2 cellular contexts compared by ENCODE assay signal in the genomic region with DNA sequence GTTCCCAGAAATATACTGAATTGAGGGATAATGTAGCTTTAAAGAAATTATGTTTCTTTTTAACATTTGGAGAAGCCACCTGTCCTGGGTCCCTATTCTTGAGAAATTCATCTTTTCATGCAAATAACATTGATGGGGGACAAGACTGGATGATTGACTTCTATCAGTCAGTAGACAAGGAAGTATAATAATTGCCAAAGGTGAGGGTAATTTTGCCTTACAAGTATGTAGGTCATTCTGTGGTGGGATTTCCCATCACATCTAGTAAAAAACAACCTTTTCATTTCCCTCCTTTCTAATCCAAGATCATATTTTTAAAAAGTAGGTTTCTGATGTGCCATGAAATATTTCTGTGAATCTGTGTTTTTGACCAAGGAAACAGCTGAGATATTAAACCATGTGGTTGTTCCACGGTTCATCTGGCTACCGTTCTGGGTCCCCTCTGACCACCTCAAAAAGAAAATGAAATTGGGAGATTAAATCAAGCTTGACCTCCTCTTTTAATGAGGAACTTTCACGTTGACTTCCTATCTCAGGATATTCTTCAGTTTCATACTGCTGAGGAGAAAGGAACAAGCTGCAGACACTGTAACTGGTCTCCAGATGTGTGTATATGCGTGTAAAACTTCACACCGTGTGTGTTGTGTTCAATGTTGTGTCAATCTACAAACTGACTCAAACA.
TF ChIP-seq lines count a peak whose summit lies in the region.

No MANE protein-coding gene starts in this region.

TF ChIP-seq in HEK293, 187 proteins besides CTCF, POLR2A, EP300 and RAD21:
- TF ChIP-seq, protein P1, sequence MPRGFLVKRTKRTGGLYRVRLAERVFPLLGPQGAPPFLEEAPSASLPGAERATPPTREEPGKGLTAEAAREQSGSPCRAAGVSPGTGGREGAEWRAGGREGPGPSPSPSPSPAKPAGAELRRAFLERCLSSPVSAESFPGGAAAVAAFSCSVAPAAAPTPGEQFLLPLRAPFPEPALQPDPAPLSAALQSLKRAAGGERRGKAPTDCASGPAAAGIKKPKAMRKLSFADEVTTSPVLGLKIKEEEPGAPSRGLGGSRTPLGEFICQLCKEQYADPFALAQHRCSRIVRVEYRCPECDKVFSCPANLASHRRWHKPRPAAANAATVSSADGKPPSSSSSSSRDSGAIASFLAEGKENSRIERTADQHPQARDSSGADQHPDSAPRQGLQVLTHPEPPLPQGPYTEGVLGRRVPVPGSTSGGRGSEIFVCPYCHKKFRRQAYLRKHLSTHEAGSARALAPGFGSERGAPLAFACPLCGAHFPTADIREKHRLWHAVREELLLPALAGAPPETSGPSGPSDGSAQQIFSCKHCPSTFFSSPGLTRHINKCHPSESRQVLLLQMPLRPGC (tag by site-specific recombination; IDR thresholded peaks at IDR 0.05) = no peak
- TF ChIP-seq, protein P2, sequence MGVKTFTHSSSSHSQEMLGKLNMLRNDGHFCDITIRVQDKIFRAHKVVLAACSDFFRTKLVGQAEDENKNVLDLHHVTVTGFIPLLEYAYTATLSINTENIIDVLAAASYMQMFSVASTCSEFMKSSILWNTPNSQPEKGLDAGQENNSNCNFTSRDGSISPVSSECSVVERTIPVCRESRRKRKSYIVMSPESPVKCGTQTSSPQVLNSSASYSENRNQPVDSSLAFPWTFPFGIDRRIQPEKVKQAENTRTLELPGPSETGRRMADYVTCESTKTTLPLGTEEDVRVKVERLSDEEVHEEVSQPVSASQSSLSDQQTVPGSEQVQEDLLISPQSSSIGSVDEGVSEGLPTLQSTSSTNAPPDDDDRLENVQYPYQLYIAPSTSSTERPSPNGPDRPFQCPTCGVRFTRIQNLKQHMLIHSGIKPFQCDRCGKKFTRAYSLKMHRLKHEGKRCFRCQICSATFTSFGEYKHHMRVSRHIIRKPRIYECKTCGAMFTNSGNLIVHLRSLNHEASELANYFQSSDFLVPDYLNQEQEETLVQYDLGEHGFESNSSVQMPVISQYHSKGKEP (tag by site-specific recombination; IDR thresholded peaks at IDR 0.05) = no peak
- TF ChIP-seq SETDB1 (IDR thresholded peaks at IDR 0.05; ENCODE audit: insufficient read length, low read length) (peak; percentile 38), ZNF785 (tag by site-specific recombination; IDR thresholded peaks at IDR 0.05) (no peak)
- TF ChIP-seq, protein P3, sequence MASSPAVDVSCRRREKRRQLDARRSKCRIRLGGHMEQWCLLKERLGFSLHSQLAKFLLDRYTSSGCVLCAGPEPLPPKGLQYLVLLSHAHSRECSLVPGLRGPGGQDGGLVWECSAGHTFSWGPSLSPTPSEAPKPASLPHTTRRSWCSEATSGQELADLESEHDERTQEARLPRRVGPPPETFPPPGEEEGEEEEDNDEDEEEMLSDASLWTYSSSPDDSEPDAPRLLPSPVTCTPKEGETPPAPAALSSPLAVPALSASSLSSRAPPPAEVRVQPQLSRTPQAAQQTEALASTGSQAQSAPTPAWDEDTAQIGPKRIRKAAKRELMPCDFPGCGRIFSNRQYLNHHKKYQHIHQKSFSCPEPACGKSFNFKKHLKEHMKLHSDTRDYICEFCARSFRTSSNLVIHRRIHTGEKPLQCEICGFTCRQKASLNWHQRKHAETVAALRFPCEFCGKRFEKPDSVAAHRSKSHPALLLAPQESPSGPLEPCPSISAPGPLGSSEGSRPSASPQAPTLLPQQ (tag by site-specific recombination; IDR thresholded peaks at IDR 0.05) = no peak

TF ChIP-seq in GM12878, 131 proteins besides CTCF, POLR2A, EP300 and RAD21:
- TF ChIP-seq RCOR1 (conservative IDR thresholded peaks at IDR 0.05; ENCODE audit: low read depth, low read length) (no peak), RUNX3 (IDR thresholded peaks at IDR 0.05; ENCODE audit: low read length) (peak; percentile 50; the same call in 1 of the 2 replicates)
